ENCODE assay signal across 10 cellular contexts in the genomic region with DNA sequence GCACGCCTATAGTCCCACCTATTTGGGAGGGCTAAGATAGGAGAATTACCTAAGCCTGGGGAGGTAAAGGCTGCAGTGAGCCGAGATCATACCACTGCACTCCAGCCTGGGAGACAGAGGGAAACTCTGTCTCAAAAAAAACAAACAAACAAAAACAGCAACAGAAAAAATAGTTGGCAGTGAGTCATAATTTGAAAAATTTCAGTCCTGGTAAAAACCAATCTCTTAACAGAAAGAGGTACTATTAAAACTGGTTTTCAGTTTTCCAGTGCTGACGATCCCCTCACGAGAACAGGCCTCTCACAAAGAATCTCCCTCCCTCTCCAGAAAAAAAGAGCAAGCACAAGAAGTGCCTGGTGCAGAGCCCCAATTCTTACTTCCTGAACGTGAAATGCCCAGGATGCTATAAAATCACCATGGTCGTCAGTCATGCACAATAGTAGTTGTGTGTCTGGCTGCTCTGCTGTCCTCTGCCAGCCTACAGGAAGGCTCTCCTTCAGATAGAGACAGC. TPM values are rescaled to one million over a fixed set of nuclear protein-coding genes. Genes with fewer than 3 reads are reported as not detected.
A peak's percentile ranks its signal among the peaks of the same experiment; 100 is the strongest.
DNase-seq lines count a peak whose midpoint lies in the region; ATAC-seq, FAIRE-seq and TF ChIP-seq lines count a peak whose summit lies in the region.
"Had no signal": no experiment of that assay in that cellular context is flagged by ENCODE, and none has a peak within 500 bp of the region (broad histone marks: within the 10 kb centered on the region; RNA-seq: fewer than 3 reads in every experiment).

No MANE protein-coding gene starts in this region.

- in situ Hi-C loops in GM12878 (cut with MboI): no loop called here

- H3K9me3 ChIP-seq in GM12878 (replicated peaks; ENCODE audit: control insufficient read depth, insufficient read depth, low read length) (no peaks in the 10 kb centered on the region), kidney (ENCODE audit: control insufficient read depth in 1 of 2, low read length in 2 of 2) (no peaks in the 10 kb centered on the region), skeletal muscle satellite cell (replicated peaks; ENCODE audit: low read length) (no peaks in the 10 kb centered on the region), WERI-Rb-1 (ENCODE audit: severe bottlenecking) (no peaks in the 10 kb centered on the region)

- no peaks in the 10 kb centered on the region for H4K20me1 ChIP-seq in GM12878 (ENCODE audit: control insufficient read depth, insufficient read depth)

- H3K79me2 ChIP-seq in GM12878 (ENCODE audit: control insufficient read depth, insufficient read depth, low read length): peaks cover 45% of the 10 kb centered on the region

- BruUV-seq in GM12878 (replicated peaks; lab: Mats Ljungman, UMichigan): no TSS peak

- peak; percentile 20; the same call in 2 of the 3 replicates for ATAC-seq in GM12878
- ATAC-seq in activated CD4-positive, CD25-positive, alpha-beta regulatory T cell treated with anti-CD3 and anti-CD28 coated beads, Interleukin-2, amount 50 U/mL, for 24 hours: no peak

- H3K27me3 ChIP-seq in GM12878 (replicated peaks in 1 of 2; ENCODE audit: control insufficient read depth in 2 of 2, insufficient read depth in 2 of 2, low read length in 1 of 2) (no peaks in the 10 kb centered on the region), skeletal muscle satellite cell (ENCODE audit: control insufficient read depth, insufficient read depth, low read length) (no peaks in the 10 kb centered on the region), WERI-Rb-1 (ENCODE audit: insufficient read depth, low read depth, severe bottlenecking) (no peaks in the 10 kb centered on the region)

- TF ChIP-seq RAD21 in GM12878 (IDR thresholded peaks at IDR 0.05; ENCODE audit: insufficient read depth, low read depth, low read length): no peak

- no peak overlapping the region for H3K4me2 ChIP-seq in GM12878 (ENCODE audit: control insufficient read depth, insufficient read depth)
- H3K4me2 ChIP-seq in skeletal muscle satellite cell (ENCODE audit: low read length): peak overlapping the region; percentile 52

- H3K9ac ChIP-seq in GM12878 (ENCODE audit: control insufficient read depth, insufficient read depth, low read length) (no peak overlapping the region), kidney (ENCODE audit: low read length in 2 of 2) (no peak overlapping the region), skeletal muscle satellite cell (ENCODE audit: low read depth, low read length) (peak overlapping the region; percentile 37)

- RAD21 ChIA-PET in GM12878 (lab: Charles Lee; ENCODE audit: unreplicated experiment): no interaction called here

- peak overlapping the region; percentile 28 for H3K27ac ChIP-seq in GM12878 (ENCODE audit: control insufficient read depth, insufficient read depth)
- H3K27ac ChIP-seq in kidney (ENCODE audit: low read depth in 2 of 2, low read length in 2 of 2): peak overlapping the region; percentile 9 to 20
- H3K27ac ChIP-seq in WERI-Rb-1: no peak overlapping the region

- CTCF ChIA-PET in GM12878 (lab: Yijun Ruan, JAX): interaction anchor here (1.0 kb wide), 1 partner anchor 396 kb away, joined by 3 read pairs; no protein-coding TSS in a partner anchor

- TF ChIP-seq EP300 in GM12878 (IDR thresholded peaks at IDR 0.05; ENCODE audit: borderline replicate concordance in 1 of 2, control insufficient read depth in 1 of 2, low read depth in 2 of 2, low read length in 2 of 2): no peak

- POLR2A ChIA-PET in GM12878 (lab: Charles Lee): no interaction called here

- TF ChIP-seq POLR2A in GM12878 (IDR thresholded peaks at IDR 0.05; ENCODE audit: low read depth, low read length): no peak

- DNase-seq in GM12865 (ENCODE audit: low read depth) (peak; percentile 13), GM12878 (ENCODE audit: low read depth, low spot score) (no peak), kidney (no peak), NCI-H446 treated with DMSO at 0.1 percent for 48 hours (lab: John Stamatoyannopoulos, UW) (no peak), DMS79 treated with DMSO at 0.1 percent for 48 hours (lab: John Stamatoyannopoulos, UW) (no peak), WERI-Rb-1 (no peak)
- DNase-seq: DMS153, NCI-H2081 had no signal

- H3K36me3 ChIP-seq in GM12878 (ENCODE audit: control insufficient read depth in 2 of 2, insufficient read depth in 2 of 2, low read length in 1 of 2) (no peaks in the 10 kb centered on the region; a peak in 1 of 4 replicates), kidney (ENCODE audit: control insufficient read depth in 1 of 2, insufficient read depth in 2 of 2, low read length in 2 of 2) (no peaks in the 10 kb centered on the region), skeletal muscle satellite cell (ENCODE audit: insufficient read depth, low read length) (no peaks in the 10 kb centered on the region), WERI-Rb-1 (no peaks in the 10 kb centered on the region)

- H2AFZ ChIP-seq in GM12878 (ENCODE audit: control insufficient read depth, low read depth, low read length): no peak overlapping the region

- WGBS in GM12878 (ENCODE audit: insufficient coverage, insufficient replicate concordance, low lambda C conversion rate, missing lambda C conversion rate): 63% methylated on average over 6 of the region's 6 CpGs

- no peak for FAIRE-seq in GM12878 (lab: Jason Lieb, UNC)
- FAIRE-seq in kidney (lab: Jason Lieb, UNC): no peak

- H3K4me3 ChIP-seq in GM12865 (ENCODE audit: low read depth, low read length) (no peak overlapping the region), GM12878 (no peak overlapping the region), kidney (ENCODE audit: low read length in 2 of 2) (no peak overlapping the region), skeletal muscle satellite cell (ENCODE audit: low read length) (no peak overlapping the region), WERI-Rb-1 (ENCODE audit: low read depth, low read length) (no peak overlapping the region)

- H3K4me1 ChIP-seq in GM12878 (ENCODE audit: control insufficient read depth, insufficient read depth, low read length) (peaks cover 28% of the 10 kb centered on the region), kidney (ENCODE audit: control insufficient read depth in 1 of 2, insufficient read depth in 1 of 2, low read depth in 1 of 2, low read length in 2 of 2) (peaks cover 7 to 12% of the 10 kb centered on the region in 2 donors), skeletal muscle satellite cell (ENCODE audit: control insufficient read depth, insufficient read depth, low read length) (peaks cover 33% of the 10 kb centered on the region)

- SMC1A ChIA-PET in GM12878 (lab: Charles Lee; ENCODE audit: uncharacterized antibody, unreplicated experiment): no interaction called here

- intact Hi-C loops in GM12878 (cut with micrococcal nuclease; ENCODE audit: unreplicated experiment): no loop called here
- intact Hi-C loops in kidney (cut with DNase I): no loop called here

- TF ChIP-seq CTCF in GM12865 (IDR thresholded peaks at IDR 0.05; ENCODE audit: insufficient read depth, low read depth, low read length, missing control alignments): no peak
- TF ChIP-seq CTCF in GM12878 (IDR thresholded peaks at IDR 0.05 in 2 of 3, conservative IDR thresholded peaks at IDR 0.05 in 1 of 3; ENCODE audit: control insufficient read depth in 2 of 3, extremely low read depth in 1 of 3, insufficient read depth in 1 of 3, low read depth in 3 of 3, low read length in 3 of 3): no peak
- no peak for TF ChIP-seq CTCF in kidney (IDR thresholded peaks at IDR 0.05; ENCODE audit: borderline replicate concordance, extremely low read depth, insufficient read depth)
- TF ChIP-seq CTCF in WERI-Rb-1 (IDR thresholded peaks at IDR 0.05; ENCODE audit: low read depth, low read length): no peak

TF ChIP-seq in GM12878, 131 proteins besides CTCF, POLR2A, EP300 and RAD21 (continues in another document):
- no peak for TF ChIP-seq ZSCAN29 (IDR thresholded peaks at IDR 0.05)

RNA-seq across cellular contexts. Expression of a gene that starts 22.8 kb away (rescaled TPM):
- total RNA-seq in GM12878 (2013; cell fraction: nucleolus; rRNA removed): 186 and 198 TPM in 2 replicates
- total RNA-seq in GM12878 (2014; rRNA removed) (31.9 and 35.6 TPM in 2 replicates), GM12878 (2014; rRNA removed; fragmentation: Illumina TruSeq; extraction: Trizol) (32.8 and 35.0 TPM in 2 replicates), GM12878 (2021) (145 and 147 TPM in 2 replicates), kidney (239 TPM)
- 38.8 TPM for polyA plus RNA-seq in GM12878 (2011; ENCODE audit: low read depth)
- polyA plus RNA-seq in GM12878 (2011; rRNA removed) (29.7 and 44.3 TPM in 2 replicates), GM12878 (2014; fragmentation: Illumina TruSeq; extraction: Trizol) (80.0 and 85.6 TPM in 2 replicates), GM12878 (2014; fragmentation: Nextera tagmentation; extraction: Ambion mirVana) (10 to 100 TPM; 22.2 to 29.1 TPM), GM12878 (2014; rRNA removed) (50.1 and 65.0 TPM in 2 replicates), GM12878 (2016; fragmentation: Nextera tagmentation; extraction: Ambion mirVana) (10 to 100 TPM; 95.9 to 96.4 TPM), kidney (ENCODE audit: insufficient read depth, low read depth, low replicate concordance) (69.6 TPM)
- polyA plus RNA-seq in GM12878 (2011; cell fraction: cytosol; rRNA removed): 31.4 and 39.7 TPM in 2 replicates
- polyA plus RNA-seq in GM12878 (2011; cell fraction: nucleus; rRNA removed): 92.4 and 104 TPM in 2 replicates
- polyA plus RNA-seq in GM12878 (2012): 74.5 and 85.2 TPM in 2 replicates
- 42.6 and 45.9 TPM in 2 replicates for polyA minus RNA-seq in GM12878 (2011; rRNA and poly(A)+ RNA removed)
- polyA minus RNA-seq in GM12878 (2011; cell fraction: cytosol; rRNA and poly(A)+ RNA removed): 32.7 and 39.6 TPM in 2 replicates
- 23.9 and 44.0 TPM in 2 replicates for polyA minus RNA-seq in GM12878 (2011; cell fraction: nucleus; rRNA and poly(A)+ RNA removed)
- 102 and 117 TPM in 2 replicates for total RNA-seq in skeletal muscle satellite cell (2012; rRNA removed)
